Comparison of ENCODE assay signal across 33 cellular contexts in the genomic region with DNA sequence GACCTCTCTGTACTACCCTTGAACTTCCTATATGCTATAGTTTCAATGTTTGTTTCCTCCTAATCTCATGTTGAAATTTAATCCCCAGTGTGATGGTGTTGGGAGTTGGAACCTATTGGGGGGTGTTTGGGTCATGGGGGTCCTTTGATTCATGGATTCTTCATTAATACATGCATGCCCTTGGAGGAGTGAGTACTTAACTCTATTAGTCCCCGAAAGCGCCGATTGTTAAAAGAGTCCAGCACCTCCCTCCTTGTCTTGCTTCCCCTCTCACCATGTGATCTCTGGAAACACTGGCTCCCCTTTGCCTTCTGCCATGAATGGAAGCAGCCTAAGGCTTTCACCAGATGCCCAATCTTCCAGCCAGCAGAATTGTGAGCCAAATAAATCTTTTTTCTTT. TPM values are rescaled to one million over a fixed set of nuclear protein-coding genes. Genes with fewer than 3 reads are reported as not detected.
"Had no signal": no experiment of that assay in that cellular context is flagged by ENCODE, and none has a peak within 500 bp of the region (broad histone marks: within the 10 kb centered on the region; RNA-seq: fewer than 3 reads in every experiment).

No MANE protein-coding gene starts in this region.

- H3K27ac Mint-ChIP-seq: activated CD4-positive, alpha-beta memory T cell treated with anti-CD3 and anti-CD28 coated beads, Interleukin-2, amount 10 ng/mL, durations not matched to agents 7 days and 5 days; activated CD4-positive, alpha-beta T cell treated with anti-CD3 and anti-CD28 coated beads for 36 hours; activated CD4-positive, alpha-beta T cell treated with anti-CD3 and anti-CD28 coated beads, Interleukin-2, amount 10 ng/mL, durations not matched to agents 7 days and 5 days; activated CD8-positive, alpha-beta memory T cell treated with anti-CD3 and anti-CD28 coated beads, Interleukin-2, amount 10 ng/mL, durations not matched to agents 7 days and 5 days; activated naive CD4-positive, alpha-beta T cell treated with anti-CD3 and anti-CD28 coated beads, Interleukin-2, amount 10 ng/mL, durations not matched to agents 7 days and 5 days; activated naive CD4-positive, alpha-beta T cell treated with anti-CD3 and anti-CD28 coated beads, Interleukin-2, amount 50 U/mL, for 24 hours; activated naive CD8-positive, alpha-beta T cell; activated naive CD8-positive, alpha-beta T cell treated with anti-CD3 and anti-CD28 coated beads, Interleukin-2, amount 10 ng/mL, durations not matched to agents 7 days and 5 days; activated naive CD8-positive, alpha-beta T cell treated with anti-CD3 and anti-CD28 coated beads, Interleukin-2, amount 50 U/mL, for 24 hours; activated T-cell treated with anti-CD3 and anti-CD28 coated beads, Interleukin-2, amount 50 U/mL, for 24 hours; activated T-helper 2 cell treated with anti-CD3 and anti-CD28 coated beads, Interferon-gamma antibody, Interleukin-2, Interleukin-4, amounts not matched to agents 10 μg/mL and 5 μg/mL and 100 μg/mL, durations not matched to agents 14 hours and 24 hours and 36 hours; brain; T-cell; T-helper 17 cell; WTC11 had no signal

- ATAC-seq: activated CD4-positive, alpha-beta T cell treated with anti-CD3 and anti-CD28 coated beads for 36 hours; activated CD4-positive, CD25-positive, alpha-beta regulatory T cell treated with anti-CD3 and anti-CD28 coated beads, Interleukin-2, amount 50 U/mL, for 24 hours; activated CD8-positive, alpha-beta memory T cell treated with anti-CD3 and anti-CD28 coated beads, Interleukin-2, amount 10 ng/mL, durations not matched to agents 7 days and 5 days; activated naive CD8-positive, alpha-beta T cell treated with anti-CD3 and anti-CD28 coated beads, Interleukin-2, amount 50 U/mL, for 24 hours; T-cell; T-helper 17 cell had no signal

- H3K36me3 Mint-ChIP-seq: activated naive CD4-positive, alpha-beta T cell treated with anti-CD3 and anti-CD28 coated beads, Interleukin-2, amount 10 ng/mL, durations not matched to agents 7 days and 5 days; activated naive CD4-positive, alpha-beta T cell treated with anti-CD3 and anti-CD28 coated beads, Interleukin-2, amount 50 U/mL, for 24 hours; activated naive CD8-positive, alpha-beta T cell; brain; T-cell; WTC11 had no signal

- DNase-seq: activated CD4-positive, alpha-beta memory T cell treated with anti-CD3 and anti-CD28 coated beads, Interleukin-2, amount 10 ng/mL, durations not matched to agents 7 days and 5 days; activated CD4-positive, alpha-beta T cell treated with anti-CD3 and anti-CD28 coated beads for 1 hour; activated CD4-positive, alpha-beta T cell treated with anti-CD3 and anti-CD28 coated beads for 48 hours; activated CD4-positive, alpha-beta T cell treated with anti-CD3 and anti-CD28 coated beads, Interleukin-2, amount 10 ng/mL, durations not matched to agents 7 days and 5 days; activated CD4-positive, CD25-positive, alpha-beta regulatory T cell; activated CD8-positive, alpha-beta memory T cell treated with anti-CD3 and anti-CD28 coated beads for 24 hours; activated CD8-positive, alpha-beta memory T cell treated with anti-CD3 and anti-CD28 coated beads, Interleukin-2, amount 10 ng/mL, durations not matched to agents 7 days and 5 days; activated CD8-positive, alpha-beta memory T cell treated with anti-CD3 and anti-CD28 coated beads, Interleukin-2, amount 50 U/mL, for 48 hours; activated effector memory CD4-positive, alpha-beta T cell treated with Interleukin-2 at 50 U/mL for 16 hours; activated gamma-delta T cell; activated naive CD4-positive, alpha-beta T cell treated with Interleukin-2 at 50 U/mL for 16 hours; activated naive CD8-positive, alpha-beta T cell treated with anti-CD3 and anti-CD28 coated beads, Interleukin-2, amount 10 ng/mL, durations not matched to agents 7 days and 5 days; activated T-cell treated with anti-CD3 and anti-CD28 coated beads, Interleukin-2, amount 50 U/mL, for 24 hours; activated T-cell treated with anti-CD3 and anti-CD28 coated beads, Interleukin-2, amount 50 U/mL, for 48 hours; central memory CD4-positive, alpha-beta T cell; T-cell; T-helper 17 cell; T1000 had no signal

- H3K9me3 Mint-ChIP-seq: activated CD4-positive, alpha-beta memory T cell treated with anti-CD3 and anti-CD28 coated beads, Interleukin-2, amount 10 ng/mL, durations not matched to agents 7 days and 5 days had no signal

- H3K4me3 Mint-ChIP-seq: activated CD4-positive, alpha-beta memory T cell treated with anti-CD3 and anti-CD28 coated beads, Interleukin-2, amount 10 ng/mL, durations not matched to agents 7 days and 5 days; activated CD4-positive, alpha-beta T cell treated with anti-CD3 and anti-CD28 coated beads for 36 hours; activated CD4-positive, alpha-beta T cell treated with anti-CD3 and anti-CD28 coated beads, Interleukin-2, amount 10 ng/mL, durations not matched to agents 7 days and 5 days; activated CD8-positive, alpha-beta memory T cell treated with anti-CD3 and anti-CD28 coated beads, Interleukin-2, amount 10 ng/mL, durations not matched to agents 7 days and 5 days; activated naive CD4-positive, alpha-beta T cell treated with anti-CD3 and anti-CD28 coated beads, Interleukin-2, amount 10 ng/mL, durations not matched to agents 7 days and 5 days; activated naive CD4-positive, alpha-beta T cell treated with anti-CD3 and anti-CD28 coated beads, Interleukin-2, amount 50 U/mL, for 24 hours; activated naive CD8-positive, alpha-beta T cell; activated naive CD8-positive, alpha-beta T cell treated with anti-CD3 and anti-CD28 coated beads, Interleukin-2, amount 10 ng/mL, durations not matched to agents 7 days and 5 days; activated naive CD8-positive, alpha-beta T cell treated with anti-CD3 and anti-CD28 coated beads, Interleukin-2, amount 50 U/mL, for 24 hours; activated T-cell treated with anti-CD3 and anti-CD28 coated beads, Interleukin-2, amount 50 U/mL, for 24 hours; T-cell; T-helper 17 cell; WTC11 had no signal

RNA-seq across cellular contexts. Expression of a gene that starts 31.7 kb away (rescaled TPM):
- total RNA-seq: activated CD4-positive, alpha-beta memory T cell treated with anti-CD3 and anti-CD28 coated beads, Interleukin-2, amount 10 ng/mL, durations not matched to agents 7 days and 5 days; activated CD4-positive, alpha-beta T cell treated with anti-CD3 and anti-CD28 coated beads for 36 hours; activated CD4-positive, alpha-beta T cell treated with anti-CD3 and anti-CD28 coated beads, Interleukin-2, amount 10 ng/mL, durations not matched to agents 7 days and 5 days; activated T-helper 2 cell treated with anti-CD3 and anti-CD28 coated beads, Interferon-gamma antibody, Interleukin-2, Interleukin-4, amounts not matched to agents 10 μg/mL and 5 μg/mL and 100 μg/mL, durations not matched to agents 14 hours and 24 hours and 36 hours; ascending aorta; bronchial epithelial cell; cardiac muscle cell; cerebellum; T-cell; T-helper 1 cell treated with Interleukin-12 subunit alpha and Interleukin-12 subunit beta and Interleukin-4 antibody, amounts not matched to agents 30 ng/mL and 1 ng/mL, for 36 hours; T-helper 17 cell; T-helper 2 cell treated with Interferon-gamma antibody and Interleukin-4, amounts not matched to agents 100 ng/mL and 5 ng/mL, for 36 hours; WTC11 had no signal
